Comparison of ENCODE assay signal across 11 cellular contexts in the genomic region with DNA sequence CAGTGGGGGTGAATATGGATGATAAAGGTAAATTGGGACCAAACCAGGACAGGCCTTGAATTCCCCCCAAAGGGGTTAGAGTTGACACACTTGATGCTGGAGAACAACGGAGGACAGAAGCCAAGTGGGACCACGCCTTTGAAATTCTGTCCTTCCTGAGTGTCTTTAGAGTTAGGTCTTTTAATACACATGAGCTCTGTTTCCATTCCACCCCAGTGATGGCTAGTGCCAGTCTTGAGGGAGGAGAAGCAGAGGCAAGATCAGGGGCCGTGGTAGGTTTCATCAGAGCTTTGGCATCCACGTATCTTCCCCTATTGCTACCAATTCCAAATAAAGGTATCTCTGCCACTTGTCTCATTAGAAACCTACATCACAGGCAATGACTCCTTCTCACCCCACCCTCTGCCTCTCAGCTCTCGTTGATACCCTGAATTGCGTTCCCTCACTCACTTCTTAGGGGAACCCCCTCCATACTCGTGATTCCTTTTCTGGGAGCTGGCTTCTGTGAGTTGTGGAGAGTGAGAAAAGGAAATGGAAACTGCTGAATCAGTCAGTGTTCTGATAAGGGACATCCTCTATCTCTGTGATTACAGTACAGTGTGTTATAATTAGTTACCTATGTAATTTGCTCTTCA. TPM values are rescaled to one million over a fixed set of nuclear protein-coding genes. Genes with fewer than 3 reads are reported as not detected.
DNase-seq lines count a peak whose midpoint lies in the region; ATAC-seq and TF ChIP-seq lines count a peak whose summit lies in the region.
"Had no signal": no experiment of that assay in that cellular context is flagged by ENCODE, and none has a peak within 500 bp of the region (broad histone marks: within the 10 kb centered on the region; RNA-seq: fewer than 3 reads in every experiment).

No MANE protein-coding gene starts in this region.

- CTCF ChIA-PET in T-cell (lab: Charles Lee) (no interaction called here), A673 (lab: Charles Lee) (no interaction called here)

- POLR2A ChIA-PET in T-cell (lab: Charles Lee), result no interaction called here
- POLR2A ChIA-PET in A673 (lab: Charles Lee; ENCODE audit: low non-redundant PET), result no interaction called here

- peaks cover 8 to 55% (median 38%) of the 10 kb centered on the region in 3 donors for H3K4me1 Mint-ChIP-seq in T-cell

- DNase-seq in T-cell, result peak in 5 of 34 experiments; percentile 26 to 42 (median 34)
- no peak for DNase-seq in mucosa of descending colon
- DNase-seq in NCI-H2196 (lab: John Stamatoyannopoulos, UW; ENCODE audit: unreplicated experiment), result no peak
- DNase-seq in A673 (ENCODE audit: low spot score), result no peak
- DNase-seq: kidney glomerular epithelial cell, NCI-H524 had no signal

- H3K4me1 ChIP-seq in mucosa of descending colon (ENCODE audit: low read depth), result peaks cover 3% of the 10 kb centered on the region
- H3K4me1 ChIP-seq in A673 (ENCODE audit: insufficient read depth, low read length, poor library complexity, severe bottlenecking), result no peaks in the 10 kb centered on the region

- H3K36me3 ChIP-seq in mucosa of descending colon (ENCODE audit: low read depth), result no peaks in the 10 kb centered on the region
- H3K36me3 ChIP-seq in A673 (ENCODE audit: insufficient read depth, low read length, poor library complexity, severe bottlenecking), result no peaks in the 10 kb centered on the region

- H3K9me3 ChIP-seq in mucosa of descending colon (no peaks in the 10 kb centered on the region), A673 (ENCODE audit: low read depth, low read length, poor library complexity, severe bottlenecking) (no peaks in the 10 kb centered on the region)

- TF ChIP-seq CTCF in mucosa of descending colon (IDR thresholded peaks at IDR 0.05) (no peak), A673 (conservative IDR thresholded peaks at IDR 0.05; ENCODE audit: low read depth, low read length) (no peak)

- peak; percentile 26 for ATAC-seq in GM18520 (IDR thresholded peaks at IDR 0.05; ENCODE audit: unreplicated experiment)
- peak; percentile 34 for ATAC-seq in GM21723 (IDR thresholded peaks at IDR 0.05; ENCODE audit: unreplicated experiment)
- ATAC-seq in T-cell (replicated peaks in 1 of 4), result peak in 1 of 4 experiments; percentile 71
- peak; percentile 24 for ATAC-seq in mucosa of descending colon
- no peak for ATAC-seq in HG02678 (IDR thresholded peaks at IDR 0.05; ENCODE audit: unreplicated experiment)

- H3K36me3 Mint-ChIP-seq in T-cell, result no peaks in the 10 kb centered on the region

- no peak overlapping the region for H3K27ac ChIP-seq in A673 (ENCODE audit: low read depth, low read length, poor library complexity, severe bottlenecking)
- H3K27ac ChIP-seq: epithelial cell of prostate had no signal

- H3K9me3 Mint-ChIP-seq in T-cell, result no peaks in the 10 kb centered on the region

- BruUV-seq in A673 (replicated peaks; lab: Mats Ljungman, UMichigan), result no TSS peak

- H3K4me3 ChIP-seq in mucosa of descending colon, result no peak overlapping the region
- no peak overlapping the region for H3K4me3 ChIP-seq in A673 (ENCODE audit: low read depth, low read length, poor library complexity, severe bottlenecking)

- H3K27ac Mint-ChIP-seq in T-cell, result peak overlapping the region; percentile 58 to 68
- H3K27ac Mint-ChIP-seq: progenitor cell of endocrine pancreas had no signal

- no peak overlapping the region for H3K4me3 Mint-ChIP-seq in T-cell

- H3K27me3 Mint-ChIP-seq in T-cell, result peaks cover 21 to 38% of the 10 kb centered on the region in 2 donors

- intact Hi-C loops in mucosa of descending colon (cut with DNase I, micrococcal nuclease) (no loop called here), A673 (cut with micrococcal nuclease; ENCODE audit: unreplicated experiment) (no loop called here)

- no peaks in the 10 kb centered on the region for H3K27me3 ChIP-seq in A673 (replicated peaks; ENCODE audit: insufficient read depth, low read depth, low read length, poor library complexity)

RNA-seq across cellular contexts. Expression of a gene that starts 2.4 kb away (rescaled TPM):
- total RNA-seq in T-cell (1 to 10 TPM; 1.1 to 7.5 (median 1.4) TPM), mucosa of descending colon (1 to 10 TPM in 1 of 3 donors, under 1 TPM in 1, not detected in 1; 0.66 to 1.4 TPM), A673 (2021) (not detected in 2 replicates)

RNA-seq across cellular contexts. Expression of a gene that starts 11.9 kb away (rescaled TPM):
- total RNA-seq in T-cell (10 to 100 TPM in 1 of 5 donors, 1 to 10 TPM in 4; 1.1 to 12.6 (median 2.2) TPM), mucosa of descending colon (1 to 10 TPM; 1.1 to 3.3 (median 2.9) TPM), A673 (2021) (not detected in 2 replicates)
- total RNA-seq: progenitor cell of endocrine pancreas had no signal

RNA-seq across cellular contexts. Expression of a gene that starts 22.5 kb away (rescaled TPM):
- total RNA-seq in T-cell (10 to 100 TPM in 4 of 5 donors, 1 to 10 TPM in 1; 6.1 to 13.7 (median 12.2) TPM), mucosa of descending colon (10 to 100 TPM in 2 of 3 donors, 1 to 10 TPM in 1; 8.0 to 12.9 (median 10.8) TPM), A673 (2021) (5.0 and 5.1 TPM in 2 replicates)
